In genomic region chr9:137076636-137077009, GRCh38 we compare ENCODE assay signal across 10 cellular contexts. TPM values are rescaled to one million over a fixed set of nuclear protein-coding genes. Genes with fewer than 3 reads are reported as not detected.
DNase-seq lines count a peak whose midpoint lies in the region; ATAC-seq lines count a peak whose summit lies in the region.
"Had no signal": no experiment of that assay in that cellular context is flagged by ENCODE, and none has a peak within 500 bp of the region (broad histone marks: within the 10 kb centered on the region; RNA-seq: fewer than 3 reads in every experiment).

No MANE protein-coding gene starts in this region.

- H3K79me2 ChIP-seq in ACC112 (ENCODE audit: control insufficient read depth, insufficient read depth, low read length, unreplicated experiment), result peaks cover 18% of the 10 kb centered on the region

- no peaks in the 10 kb centered on the region for H3K27me3 Mint-ChIP-seq in naive thymus-derived CD4-positive, alpha-beta T cell

- peak overlapping the region; percentile 70 for H3K4me3 ChIP-seq in ACC112 (ENCODE audit: low read depth, low read length)
- H3K4me3 ChIP-seq in naive thymus-derived CD4-positive, alpha-beta T cell (ENCODE audit: low read length), result no peak overlapping the region

- H3K36me3 Mint-ChIP-seq in naive thymus-derived CD4-positive, alpha-beta T cell, result peaks cover 0 to 2% (median 0%) of the 10 kb centered on the region in 5 donors

- H3K36me3 ChIP-seq in ACC112 (ENCODE audit: insufficient read depth, low read length), result peaks cover 6% of the 10 kb centered on the region; the same call in 1 of the 2 replicates
- peaks cover 0 to 12% (median 0%) of the 10 kb centered on the region in 3 experiments for H3K36me3 ChIP-seq in naive thymus-derived CD4-positive, alpha-beta T cell (ENCODE audit: control insufficient read depth in 2 of 3, insufficient read depth in 3 of 3, low read length in 3 of 3)

- no peaks in the 10 kb centered on the region for H3K9me3 Mint-ChIP-seq in naive thymus-derived CD4-positive, alpha-beta T cell

- peak overlapping the region; percentile 25 to 80 (median 66) for H3K4me3 Mint-ChIP-seq in naive thymus-derived CD4-positive, alpha-beta T cell

- H3K9me3 ChIP-seq in naive thymus-derived CD4-positive, alpha-beta T cell (ENCODE audit: control insufficient read depth in 2 of 3, low read length in 3 of 3), result no peaks in the 10 kb centered on the region

- H3K27ac Mint-ChIP-seq in naive thymus-derived CD4-positive, alpha-beta T cell, result peak overlapping the region in 2 of 9 donors; percentile 28 to 38

- POLR2A ChIA-PET in naive thymus-derived CD4-positive, alpha-beta T cell (lab: Charles Lee), result interaction anchor here (1.2 to 3.0 kb wide), 4 partner anchors 9 to 53 kb away, joined by 4 to 18 read pairs (median 10); partner anchors contain the start of gene MAN1B1

- intact Hi-C loops in naive thymus-derived CD4-positive, alpha-beta T cell (cut with micrococcal nuclease), result loop anchor here (1.0 kb wide), 3 partner anchors 9 to 19 kb away; partner anchors contain the start of gene MAN1B1 (in 2 of the 2)
- intact Hi-C loops in posterior cingulate gyrus (cut with DNase I), result no loop called here

- peaks cover 4% of the 10 kb centered on the region for H3K4me1 ChIP-seq in ACC112 (ENCODE audit: control insufficient read depth, insufficient read depth, low read length, unreplicated experiment)
- peaks cover 6 to 8% of the 10 kb centered on the region in 2 donors for H3K4me1 ChIP-seq in naive thymus-derived CD4-positive, alpha-beta T cell (ENCODE audit: control insufficient read depth in 2 of 2, insufficient read depth in 2 of 2, low read length in 2 of 2)

- H2AFZ ChIP-seq in ACC112 (ENCODE audit: low read length, unreplicated experiment), result peak overlapping the region; percentile 85

- H3K27ac ChIP-seq in ACC112 (ENCODE audit: low read depth, low read length) (no peak overlapping the region), caudate nucleus (ENCODE audit: low read depth, low read length) (peak overlapping the region; percentile 88)
- peak overlapping the region; percentile 10 for H3K27ac ChIP-seq in naive thymus-derived CD4-positive, alpha-beta T cell (ENCODE audit: low read depth, low read length)

- no peaks in the 10 kb centered on the region for H3K27me3 ChIP-seq in ACC112 (ENCODE audit: insufficient read depth, low read length)
- no peaks in the 10 kb centered on the region for H3K27me3 ChIP-seq in naive thymus-derived CD4-positive, alpha-beta T cell (ENCODE audit: control insufficient read depth in 2 of 2, insufficient read depth in 2 of 2, low read length in 2 of 2)

- CTCF ChIA-PET in naive thymus-derived CD4-positive, alpha-beta T cell (lab: Charles Lee), result interaction anchor here (0.5 kb wide), 1 partner anchor 126 kb away, joined by 3 read pairs; no protein-coding TSS in a partner anchor

- DNase-seq in caudate nucleus (lab: John Stamatoyannopoulos, UW) (no peak), NOMO-1 treated with dmso at 0.1 percent for 144 hours (lab: John Stamatoyannopoulos, UW; ENCODE audit: unreplicated experiment) (no peak), NCI-H2029 (lab: John Stamatoyannopoulos, UW) (no peak), T1000 (lab: John Stamatoyannopoulos, UW) (no peak), posterior cingulate gyrus (no peak)
- no peak for DNase-seq in naive thymus-derived CD4-positive, alpha-beta T cell

- ATAC-seq in HG03097 (IDR thresholded peaks at IDR 0.05; ENCODE audit: low FRiP score, unreplicated experiment), result peak; percentile 7
- ATAC-seq in naive thymus-derived CD4-positive, alpha-beta T cell, result no peak

- H3K4me1 Mint-ChIP-seq in naive thymus-derived CD4-positive, alpha-beta T cell, result peaks cover 0 to 19% (median 0%) of the 10 kb centered on the region in 7 donors

RNA-seq across cellular contexts. Expression of gene UAP1L1, which starts 0.7 kb away (rescaled TPM):
- total RNA-seq in naive thymus-derived CD4-positive, alpha-beta T cell, result 10 to 100 TPM; 11.6 to 27.6 (median 15.2) TPM
- 1 to 10 TPM in 1 of 2 donors, under 1 TPM in 1; 0.71 to 1.4 TPM for polyA plus RNA-seq in naive thymus-derived CD4-positive, alpha-beta T cell

RNA-seq across cellular contexts. Expression of gene SAPCD2, which starts 6.3 kb away (rescaled TPM):
- 10 to 100 TPM in 1 of 5 experiments, 1 to 10 TPM in 1, under 1 TPM in 3; 0.16 to 22.1 (median 0.74) TPM for total RNA-seq in naive thymus-derived CD4-positive, alpha-beta T cell
- polyA plus RNA-seq in naive thymus-derived CD4-positive, alpha-beta T cell, result under 1 TPM in 1 of 2 donors, not detected in 1; 0.18 TPM

RNA-seq across cellular contexts. Expression of gene MAN1B1, which starts 10.2 kb away (rescaled TPM):
- total RNA-seq in naive thymus-derived CD4-positive, alpha-beta T cell, result 10 to 100 TPM; 57.3 to 74.2 (median 70.2) TPM
- polyA plus RNA-seq in naive thymus-derived CD4-positive, alpha-beta T cell, result 10 to 100 TPM; 36.0 to 51.2 TPM

RNA-seq across cellular contexts. Expression of gene ENTPD2, which starts 22.8 kb away (rescaled TPM):
- total RNA-seq in naive thymus-derived CD4-positive, alpha-beta T cell, result not detected
- polyA plus RNA-seq in naive thymus-derived CD4-positive, alpha-beta T cell, result not detected
- total RNA-seq: Daoy, SK-MEL-5 had no signal

RNA-seq across cellular contexts. Expression of gene NPDC1, which starts 30.6 kb away (rescaled TPM):
- 10 to 100 TPM in 2 of 5 experiments, 1 to 10 TPM in 3; 2.3 to 37.5 (median 7.4) TPM for total RNA-seq in naive thymus-derived CD4-positive, alpha-beta T cell
- polyA plus RNA-seq in naive thymus-derived CD4-positive, alpha-beta T cell, result 1 to 10 TPM in 1 of 2 donors, under 1 TPM in 1; 0.36 to 1.2 TPM
